26 cellular contexts compared by ENCODE assay signal in genomic region chr13:105073041-105073440, GRCh38.
"Had no signal": no experiment of that assay in that cellular context is flagged by ENCODE, and none has a peak within 500 bp of the region (broad histone marks: within the 10 kb centered on the region; RNA-seq: fewer than 3 reads in every experiment).

No MANE protein-coding gene starts in this region.

- ATAC-seq: naive thymus-derived CD4-positive, alpha-beta T cell; natural killer cell; pancreas; right cardiac atrium; right lobe of liver; stimulated activated naive B cell treated with anti-CD40 and anti-IgM and Interleukin-4, amounts not matched to agents 10 μg/mL and 1 μg/mL and 100 μg/mL, for 72 hours; upper lobe of right lung had no signal

- H3K27ac Mint-ChIP-seq: naive thymus-derived CD4-positive, alpha-beta T cell; natural killer cell; nephron; neural progenitor cell; stimulated activated naive B cell treated with anti-CD40 and anti-IgM and Interleukin-4, amounts not matched to agents 10 μg/mL and 1 μg/mL and 100 μg/mL, for 72 hours; stimulated activated naive CD8-positive, alpha-beta T cell treated with anti-CD3 and anti-CD28 coated beads, Interleukin-15, Interleukin-2, amounts not matched to agents 100 ng/mL and 50 ng/mL, for 24 hours; type B pancreatic cell had no signal

- H3K4me1 ChIP-seq: neural progenitor cell, pancreas, prostate gland, right lobe of liver, sigmoid colon, stomach, thyroid gland, upper lobe of right lung, uterus had no signal

- H3K36me3 ChIP-seq: neural progenitor cell, neutrophil, pancreas, prostate gland, right lobe of liver, sigmoid colon, stomach, thoracic aorta, thyroid gland, tibial nerve, upper lobe of right lung, uterus had no signal

- H3K36me3 Mint-ChIP-seq: naive thymus-derived CD4-positive, alpha-beta T cell; natural killer cell; neural progenitor cell; stimulated activated naive B cell treated with anti-CD40 and anti-IgM and Interleukin-4, amounts not matched to agents 10 μg/mL and 1 μg/mL and 100 μg/mL, for 72 hours; type B pancreatic cell had no signal

- H3K4me1 Mint-ChIP-seq: natural killer cell; nephron; stimulated activated naive B cell treated with anti-CD40 and anti-IgM and Interleukin-4, amounts not matched to agents 10 μg/mL and 1 μg/mL and 100 μg/mL, for 72 hours had no signal

- H3K4me3 ChIP-seq: neural progenitor cell, pancreas, prostate gland, right lobe of liver, sigmoid colon, stomach, thoracic aorta, thyroid gland, tibial nerve, upper lobe of right lung, uterus had no signal

- H3K27ac ChIP-seq: neural progenitor cell, neutrophil, pancreas, prostate gland, right lobe of liver, sigmoid colon, stomach, thoracic aorta, thyroid gland, tibial nerve, upper lobe of right lung, uterus had no signal

- H3K27me3 Mint-ChIP-seq: stimulated activated naive B cell treated with anti-CD40 and anti-IgM and Interleukin-4, amounts not matched to agents 10 μg/mL and 1 μg/mL and 100 μg/mL, for 72 hours; stimulated activated naive CD8-positive, alpha-beta T cell treated with anti-CD3 and anti-CD28 coated beads, Interleukin-15, Interleukin-2, amounts not matched to agents 100 ng/mL and 50 ng/mL, for 24 hours; type B pancreatic cell had no signal

- H2AFZ ChIP-seq: neural progenitor cell had no signal

- H3K9me3 ChIP-seq: neutrophil, pancreas, prostate gland, right lobe of liver, sigmoid colon, stomach, thoracic aorta, thyroid gland, tibial nerve, upper lobe of right lung, uterus had no signal

- H3K27me3 ChIP-seq: neural progenitor cell, neutrophil, pancreas, right lobe of liver, sigmoid colon, stomach, thyroid gland, tibial nerve, upper lobe of right lung, uterus had no signal

- H3K9ac ChIP-seq: neural progenitor cell had no signal

- H3K4me3 Mint-ChIP-seq: naive thymus-derived CD4-positive, alpha-beta T cell; natural killer cell; nephron; neural progenitor cell; stimulated activated naive B cell treated with anti-CD40 and anti-IgM and Interleukin-4, amounts not matched to agents 10 μg/mL and 1 μg/mL and 100 μg/mL, for 72 hours; stimulated activated naive CD8-positive, alpha-beta T cell treated with anti-CD3 and anti-CD28 coated beads, Interleukin-15, Interleukin-2, amounts not matched to agents 100 ng/mL and 50 ng/mL, for 24 hours; type B pancreatic cell had no signal

- DNase-seq: naive thymus-derived CD4-positive, alpha-beta T cell; natural killer cell; nucleus accumbens; pancreas; right lobe of liver; sigmoid colon; small intestine; stimulated activated CD4-positive, alpha-beta T cell treated with anti-CD3 and anti-CD28 coated beads, Interleukin-15, amount 100 ng/mL, for 24 hours; stimulated activated CD4-positive, alpha-beta T cell treated with anti-CD3 and anti-CD28 coated beads, Interleukin-2, amount 100 ng/mL, for 24 hours; stimulated activated CD4-positive, alpha-beta T cell treated with anti-CD3 and anti-CD28 coated beads, Interleukin-2, amount 100 ng/mL, for 48 hours; stimulated activated CD4-positive, alpha-beta T cell treated with anti-CD3 and anti-CD28 coated beads, Interleukin-4, amount 100 ng/mL, for 24 hours; stimulated activated naive B cell treated with anti-CD40 and anti-IgM and Interleukin-4, amounts not matched to agents 10 μg/mL and 1 μg/mL and 100 μg/mL, for 72 hours; stimulated activated naive CD4-positive, alpha-beta T cell treated with Interleukin-2 at 50 U/mL for 16 hours; stomach; thyroid gland; upper lobe of right lung; uterus had no signal

- H3K4me2 ChIP-seq: neural progenitor cell had no signal

- H3K9me3 Mint-ChIP-seq: naive thymus-derived CD4-positive, alpha-beta T cell; natural killer cell; nephron; neural progenitor cell; stimulated activated naive B cell treated with anti-CD40 and anti-IgM and Interleukin-4, amounts not matched to agents 10 μg/mL and 1 μg/mL and 100 μg/mL, for 72 hours; stimulated activated naive CD8-positive, alpha-beta T cell treated with anti-CD3 and anti-CD28 coated beads, Interleukin-15, Interleukin-2, amounts not matched to agents 100 ng/mL and 50 ng/mL, for 24 hours; type B pancreatic cell had no signal
